8 cellular contexts compared by ENCODE assay signal in genomic region chr11:10451399-10452116, GRCh38. TPM values are rescaled to one million over a fixed set of nuclear protein-coding genes. Genes with fewer than 3 reads are reported as not detected.
DNase-seq lines count a peak whose midpoint lies in the region; ATAC-seq and TF ChIP-seq lines count a peak whose summit lies in the region.

No MANE protein-coding gene starts in this region.

- H3K27me3 Mint-ChIP-seq in chondrocyte (ENCODE audit: low read depth) (peaks cover 7% of the 10 kb centered on the region), osteocyte (ENCODE audit: unreplicated experiment) (no peaks in the 10 kb centered on the region)

- H3K36me3 ChIP-seq in ES-I3 (ENCODE audit: insufficient read depth, low read length) = no peaks in the 10 kb centered on the region

- TF ChIP-seq CTCF in chondrocyte (IDR thresholded peaks at IDR 0.05) (peak; percentile 35), osteocyte (IDR thresholded peaks at IDR 0.05) (no peak)

- H3K9me3 Mint-ChIP-seq in chondrocyte (ENCODE audit: low read depth) (no peaks in the 10 kb centered on the region), osteocyte (ENCODE audit: unreplicated experiment) (no peaks in the 10 kb centered on the region)

- H3K9me3 ChIP-seq in ES-I3 (ENCODE audit: control insufficient read depth, insufficient read depth, low read length) = no peaks in the 10 kb centered on the region

- no peak for ATAC-seq in HG03045 (IDR thresholded peaks at IDR 0.05; ENCODE audit: unreplicated experiment)
- ATAC-seq in GM18502 (IDR thresholded peaks at IDR 0.05; ENCODE audit: poor library complexity, unreplicated experiment) = no peak
- ATAC-seq in HG02798 (IDR thresholded peaks at IDR 0.05; ENCODE audit: poor library complexity, unreplicated experiment) = no peak

- H3K4me1 Mint-ChIP-seq in chondrocyte (ENCODE audit: low read depth) = peaks cover 31% of the 10 kb centered on the region
- H3K4me1 Mint-ChIP-seq in osteocyte (ENCODE audit: unreplicated experiment) = peaks cover 38% of the 10 kb centered on the region

- H3K27ac Mint-ChIP-seq in chondrocyte (ENCODE audit: unreplicated experiment) (no peak overlapping the region), osteocyte (ENCODE audit: unreplicated experiment) (no peak overlapping the region)

- peak; percentile 63 to 85 for DNase-seq in NCI-H524 (lab: John Stamatoyannopoulos, UW)
- no peak for DNase-seq in chondrocyte (ENCODE audit: low spot score)
- no peak for DNase-seq in osteocyte (ENCODE audit: extremely low spot score, unreplicated experiment)
- DNase-seq in UCSD-AML1 (lab: John Stamatoyannopoulos, UW; ENCODE audit: unreplicated experiment) = no peak

- H3K9ac ChIP-seq in ES-I3 (ENCODE audit: low read depth, low read length) = peak overlapping the region; percentile 91; the same call in 1 of the 2 replicates

- H3K36me3 Mint-ChIP-seq in chondrocyte (ENCODE audit: low read depth) (no peaks in the 10 kb centered on the region), osteocyte (ENCODE audit: unreplicated experiment) (no peaks in the 10 kb centered on the region)

- peaks cover 16% of the 10 kb centered on the region for H3K4me1 ChIP-seq in ES-I3 (ENCODE audit: insufficient read depth, low read length)

- H3K4me3 Mint-ChIP-seq in chondrocyte (ENCODE audit: unreplicated experiment) = peak overlapping the region; percentile 65
- H3K4me3 Mint-ChIP-seq in osteocyte (ENCODE audit: unreplicated experiment) = peak overlapping the region; percentile 68

RNA-seq across cellular contexts. Expression of gene AMPD3, which starts 3.5 kb away (rescaled TPM):
- 2.2 to 3.1 TPM (median 2.3 TPM) in 3 replicates for total RNA-seq in chondrocyte
- total RNA-seq in osteocyte = 5.3 and 6.2 TPM in 2 replicates

Comparison
In these comparisons a context has a peak if more than half of its experiments do, and no peak if none do; other contexts are left out.
1. DNase-seq: peak in NCI-H524 (2 of 2); none in chondrocyte (single experiment), osteocyte (single experiment) and UCSD-AML1 (single experiment).